12 cellular contexts compared by ENCODE assay signal in the genomic region with DNA sequence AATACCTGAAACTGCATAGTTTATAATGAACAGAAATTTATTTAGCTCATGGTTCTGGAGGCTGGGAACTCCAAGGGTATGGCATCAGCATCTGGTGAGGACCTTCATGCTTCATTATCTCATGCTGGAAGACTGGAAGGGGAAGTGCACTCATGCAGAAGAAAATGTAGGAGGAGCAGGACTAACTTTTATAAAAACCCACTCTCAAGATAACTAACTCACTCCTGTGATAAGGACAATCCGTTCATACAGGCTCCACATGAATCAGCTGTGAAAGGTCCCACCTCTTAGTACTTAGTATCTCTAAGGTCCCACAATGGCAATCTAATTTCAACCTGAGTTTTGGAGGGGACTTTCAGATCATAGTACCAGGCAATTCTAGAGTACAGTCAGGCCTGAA. TPM values are rescaled to one million over a fixed set of nuclear protein-coding genes. Genes with fewer than 3 reads are reported as not detected.
A peak's percentile ranks its signal among the peaks of the same experiment; 100 is the strongest.
DNase-seq lines count a peak whose midpoint lies in the region; ATAC-seq, FAIRE-seq and TF ChIP-seq lines count a peak whose summit lies in the region.
"Had no signal": no experiment of that assay in that cellular context is flagged by ENCODE, and none has a peak within 500 bp of the region (broad histone marks: within the 10 kb centered on the region; RNA-seq: fewer than 3 reads in every experiment).

No MANE protein-coding gene starts in this region.

- no peaks in the 10 kb centered on the region for H3K27me3 Mint-ChIP-seq in activated T-helper 2 cell treated with anti-CD3 and anti-CD28 coated beads, Interferon-gamma antibody, Interleukin-2, Interleukin-4, amounts not matched to agents 10 μg/mL and 5 μg/mL and 100 μg/mL, durations not matched to agents 14 hours and 24 hours and 36 hours (ENCODE audit: low read depth)
- H3K27me3 Mint-ChIP-seq in memory B cell, result no peaks in the 10 kb centered on the region

- DNase-seq in heart right ventricle, result no peak
- DNase-seq in Right ventricle myocardium inferior (ENCODE audit: missing footprints), result no peak
- no peak for DNase-seq in activated T-helper 2 cell treated with anti-CD3 and anti-CD28 coated beads, Interferon-gamma antibody, Interleukin-2, Interleukin-4, amounts not matched to agents 10 μg/mL and 5 μg/mL and 100 μg/mL, durations not matched to agents 14 hours and 24 hours and 36 hours (ENCODE audit: low spot score)
- no peak for DNase-seq in memory B cell (ENCODE audit: low spot score in 2 of 2)
- DNase-seq in upper lobe of left lung, result no peak
- no peak for DNase-seq in GM12892 (ENCODE audit: insufficient read length)
- no peak for DNase-seq in activated effector memory CD4-positive, alpha-beta T cell treated with anti-CD3 and anti-CD28 coated beads, Interleukin-2, amount 50 U/mL, for 16 hours
- DNase-seq in HuH-7.5 (ENCODE audit: low spot score), result no peak
- DNase-seq: NCI-H1105 treated with DMSO at 0.1 percent for 48 hours, posterior cingulate gyrus had no signal

- peak overlapping the region; percentile 19 for H3K4me3 Mint-ChIP-seq in activated T-helper 2 cell treated with anti-CD3 and anti-CD28 coated beads, Interferon-gamma antibody, Interleukin-2, Interleukin-4, amounts not matched to agents 10 μg/mL and 5 μg/mL and 100 μg/mL, durations not matched to agents 14 hours and 24 hours and 36 hours (ENCODE audit: low read depth)
- H3K4me3 Mint-ChIP-seq in memory B cell, result no peak overlapping the region

- H3K9me3 ChIP-seq in heart right ventricle (peaks cover 0 to 9% (median 0%) of the 10 kb centered on the region in 11 donors), upper lobe of left lung (no peaks in the 10 kb centered on the region)

- no peak for FAIRE-seq in GM12892 (lab: Jason Lieb, UNC)

- H3K36me3 ChIP-seq in heart right ventricle, result peaks cover 0 to 28% (median 0%) of the 10 kb centered on the region in 9 donors
- peaks cover 0 to 7% (median 0%) of the 10 kb centered on the region in 4 donors for H3K36me3 ChIP-seq in upper lobe of left lung

- no peak for TF ChIP-seq POLR2A in upper lobe of left lung (IDR thresholded peaks at IDR 0.05)
- no peak for TF ChIP-seq POLR2A in GM12892 (IDR thresholded peaks at IDR 0.05; ENCODE audit: low read depth, low read length)

- H3K4me1 ChIP-seq in heart right ventricle (peaks cover 2 to 70% (median 32%) of the 10 kb centered on the region in 9 donors), upper lobe of left lung (peaks cover 43 to 68% (median 51%) of the 10 kb centered on the region in 4 donors)

- 64 to 81% methylated on average over 1 of the region's 1 CpG for WGBS in heart right ventricle, 2 donors
- 61 to 67% methylated on average over 1 of the region's 1 CpG for WGBS in upper lobe of left lung, 2 donors

- ATAC-seq in heart right ventricle (no peak), Right ventricle myocardium inferior (no peak), memory B cell (ENCODE audit: low read depth) (no peak), upper lobe of left lung (ENCODE audit: low FRiP score in 2 of 2) (no peak)

- TF ChIP-seq EP300 in upper lobe of left lung (IDR thresholded peaks at IDR 0.05), result no peak

- H3K4me1 Mint-ChIP-seq in activated T-helper 2 cell treated with anti-CD3 and anti-CD28 coated beads, Interferon-gamma antibody, Interleukin-2, Interleukin-4, amounts not matched to agents 10 μg/mL and 5 μg/mL and 100 μg/mL, durations not matched to agents 14 hours and 24 hours and 36 hours (ENCODE audit: low read depth), result peaks cover 50% of the 10 kb centered on the region
- peaks cover 13% of the 10 kb centered on the region for H3K4me1 Mint-ChIP-seq in memory B cell

- peak overlapping the region; percentile 63 for H3K27ac Mint-ChIP-seq in activated T-helper 2 cell treated with anti-CD3 and anti-CD28 coated beads, Interferon-gamma antibody, Interleukin-2, Interleukin-4, amounts not matched to agents 10 μg/mL and 5 μg/mL and 100 μg/mL, durations not matched to agents 14 hours and 24 hours and 36 hours
- H3K27ac Mint-ChIP-seq in memory B cell, result peak overlapping the region; percentile 55

- no peaks in the 10 kb centered on the region for H3K9me3 Mint-ChIP-seq in activated T-helper 2 cell treated with anti-CD3 and anti-CD28 coated beads, Interferon-gamma antibody, Interleukin-2, Interleukin-4, amounts not matched to agents 10 μg/mL and 5 μg/mL and 100 μg/mL, durations not matched to agents 14 hours and 24 hours and 36 hours
- H3K9me3 Mint-ChIP-seq in memory B cell, result peaks cover 1% of the 10 kb centered on the region

- no peaks in the 10 kb centered on the region for H3K27me3 ChIP-seq in heart right ventricle
- H3K27me3 ChIP-seq in upper lobe of left lung, result no peaks in the 10 kb centered on the region

- peak overlapping the region in 9 of 10 donors; percentile 18 to 80 (median 58) for H3K27ac ChIP-seq in heart right ventricle
- peak overlapping the region; percentile 32 to 81 (median 47) for H3K27ac ChIP-seq in upper lobe of left lung
- H3K27ac ChIP-seq: C4-2B, VCaP had no signal

- no peak overlapping the region for H3K4me3 ChIP-seq in heart right ventricle
- H3K4me3 ChIP-seq in upper lobe of left lung, result no peak overlapping the region

- TF ChIP-seq CTCF in heart right ventricle (IDR thresholded peaks at IDR 0.05), result no peak
- TF ChIP-seq CTCF in upper lobe of left lung (IDR thresholded peaks at IDR 0.05), result no peak

- intact Hi-C loops in heart right ventricle (cut with DNase I) (loop anchor here in 1 of 10 donors (10.0 kb wide), 1 partner anchor 49 kb away; no protein-coding TSS in a partner anchor), Right ventricle myocardium inferior (cut with DNase I) (loop anchor here (5.0 to 10.0 kb wide), 2 partner anchors 51 to 89 kb away; partner anchors contain the start of gene RPS27L)
- intact Hi-C loops in activated T-helper 2 cell treated with anti-CD3 and anti-CD28 coated beads, Interferon-gamma antibody, Interleukin-2, Interleukin-4, amounts not matched to agents 10 μg/mL and 5 μg/mL and 100 μg/mL, durations not matched to agents 14 hours and 24 hours and 36 hours (cut with micrococcal nuclease), result loop anchor here (2.0 kb wide), 1 partner anchor 87 kb away; the partner anchor contains the start of gene RPS27L

- peaks cover 78% of the 10 kb centered on the region for H3K36me3 Mint-ChIP-seq in activated T-helper 2 cell treated with anti-CD3 and anti-CD28 coated beads, Interferon-gamma antibody, Interleukin-2, Interleukin-4, amounts not matched to agents 10 μg/mL and 5 μg/mL and 100 μg/mL, durations not matched to agents 14 hours and 24 hours and 36 hours (ENCODE audit: low read depth)
- H3K36me3 Mint-ChIP-seq in memory B cell, result peaks cover 30% of the 10 kb centered on the region

RNA-seq across cellular contexts. Expression of gene APH1B, which starts 33.6 kb away (rescaled TPM):
- total RNA-seq in heart right ventricle (10 to 100 TPM in 2 of 10 donors, 1 to 10 TPM in 8; 4.8 to 11.4 (median 8.4) TPM), Right ventricle myocardium inferior (6.2 TPM), upper lobe of left lung (10 to 100 TPM in 4 of 6 donors, 1 to 10 TPM in 2; 4.9 to 28.9 (median 12.4) TPM)
- polyA plus RNA-seq in heart right ventricle, result 1 to 10 TPM; 1.7 to 4.9 TPM
- total RNA-seq in activated T-helper 2 cell treated with anti-CD3 and anti-CD28 coated beads, Interferon-gamma antibody, Interleukin-2, Interleukin-4, amounts not matched to agents 10 μg/mL and 5 μg/mL and 100 μg/mL, durations not matched to agents 14 hours and 24 hours and 36 hours, result 9.5 and 9.8 TPM in 2 replicates
- 10.3 TPM for polyA plus RNA-seq in GM12892 (2012; ENCODE audit: missing spikeins)

RNA-seq across cellular contexts. Expression of gene RAB8B, which starts 54.4 kb away (rescaled TPM):
- total RNA-seq in heart right ventricle (10 to 100 TPM in 4 of 10 donors, 1 to 10 TPM in 6; 6.0 to 27.7 (median 7.4) TPM), Right ventricle myocardium inferior (12.3 TPM), upper lobe of left lung (10 to 100 TPM; 10.2 to 54.8 (median 39.2) TPM)
- 1 to 10 TPM; 4.4 to 4.5 TPM for polyA plus RNA-seq in heart right ventricle
- 214 TPM in 2 replicates for total RNA-seq in activated T-helper 2 cell treated with anti-CD3 and anti-CD28 coated beads, Interferon-gamma antibody, Interleukin-2, Interleukin-4, amounts not matched to agents 10 μg/mL and 5 μg/mL and 100 μg/mL, durations not matched to agents 14 hours and 24 hours and 36 hours
- polyA plus RNA-seq in GM12892 (2012; ENCODE audit: missing spikeins), result 73.7 TPM
